In genomic region chr7:141360414-141360760, GRCh38 we compare ENCODE assay signal across 15 cellular contexts.
DNase-seq lines count a peak whose midpoint lies in the region; TF ChIP-seq lines count a peak whose summit lies in the region.
"Had no signal": no experiment of that assay in that cellular context is flagged by ENCODE, and none has a peak within 500 bp of the region (broad histone marks: within the 10 kb centered on the region; RNA-seq: fewer than 3 reads in every experiment).

No MANE protein-coding gene starts in this region.

- no peaks in the 10 kb centered on the region for H3K27me3 ChIP-seq in parathyroid adenoma (ENCODE audit: control insufficient read depth, insufficient read depth, low read length)
- H3K27me3 ChIP-seq in HAP-1 (ENCODE audit: low read depth), result no peaks in the 10 kb centered on the region

- H3K4me1 ChIP-seq in parathyroid adenoma (peaks cover 32% of the 10 kb centered on the region), HAP-1 (no peaks in the 10 kb centered on the region; the same call in 1 of the 2 replicates)

- no peak overlapping the region for H3K4me2 ChIP-seq in parathyroid adenoma (ENCODE audit: low read length)

- H3K27ac ChIP-seq in parathyroid adenoma, result peak overlapping the region; percentile 21
- H3K27ac ChIP-seq: C4-2B had no signal

- H3K4me3 ChIP-seq in parathyroid adenoma (ENCODE audit: low read depth, low read length) (no peak overlapping the region), HAP-1 (no peak overlapping the region)
- H3K4me3 ChIP-seq: GM12878 had no signal

- H3K9me3 Mint-ChIP-seq in chondrocyte (ENCODE audit: low read depth), result peaks cover 3% of the 10 kb centered on the region
- H3K9me3 Mint-ChIP-seq: CD4-positive, alpha-beta T cell; H9 had no signal

- peak overlapping the region; percentile 13 for H2AFZ ChIP-seq in parathyroid adenoma

- no peak overlapping the region for H3K9ac ChIP-seq in parathyroid adenoma

- no peaks in the 10 kb centered on the region for H3K36me3 Mint-ChIP-seq in chondrocyte (ENCODE audit: low read depth)
- H3K36me3 Mint-ChIP-seq: IgD-negative memory B cell had no signal

- no peaks in the 10 kb centered on the region for H3K27me3 Mint-ChIP-seq in chondrocyte (ENCODE audit: low read depth)

- H3K9me3 ChIP-seq in parathyroid adenoma (ENCODE audit: control insufficient read depth, low read length) (no peaks in the 10 kb centered on the region), HAP-1 (no peaks in the 10 kb centered on the region)

- TF ChIP-seq CTCF in chondrocyte (IDR thresholded peaks at IDR 0.05) (no peak), parathyroid adenoma (IDR thresholded peaks at IDR 0.05) (no peak)

- in situ Hi-C loops in HAP-1 (cut with MboI; ENCODE audit: low sequenced_read_pairs), result no loop called here

- H3K4me1 Mint-ChIP-seq in chondrocyte (ENCODE audit: low read depth), result peaks cover 53% of the 10 kb centered on the region
- H3K4me1 Mint-ChIP-seq: IgD-negative memory B cell had no signal

- peak overlapping the region; percentile 36 for H3K27ac Mint-ChIP-seq in chondrocyte (ENCODE audit: unreplicated experiment)
- H3K27ac Mint-ChIP-seq: CD4-positive, alpha-beta T cell; H9; IgD-negative memory B cell had no signal

- peaks cover 33% of the 10 kb centered on the region for H3K79me2 ChIP-seq in parathyroid adenoma

- no peak for DNase-seq in chondrocyte (ENCODE audit: low spot score)
- DNase-seq in islet precursor cell, result peak; percentile 59
- DNase-seq in NCI-H524 treated with DMSO at 0.1 percent for 48 hours (lab: John Stamatoyannopoulos, UW), result no peak
- DNase-seq in activated CD4-positive, alpha-beta T cell treated with anti-CD3 and anti-CD28 coated beads for 4 hours, result no peak
- no peak for DNase-seq in activated naive CD4-positive, alpha-beta T cell treated with Interleukin-2 at 50 U/mL for 16 hours
- DNase-seq in HAP-1 (ENCODE audit: low spot score in 2 of 2), result no peak
- DNase-seq: AML-193; Caco-2; CD4-positive, alpha-beta T cell; DMS79 treated with DMSO at 0.1 percent for 48 hours; H9 had no signal

- no peak overlapping the region for H3K4me3 Mint-ChIP-seq in chondrocyte (ENCODE audit: unreplicated experiment)
- H3K4me3 Mint-ChIP-seq: CD4-positive, alpha-beta T cell; H9; IgD-negative memory B cell had no signal

- no peaks in the 10 kb centered on the region for H3K36me3 ChIP-seq in parathyroid adenoma (ENCODE audit: control insufficient read depth, insufficient read depth, low read length)
- no peaks in the 10 kb centered on the region for H3K36me3 ChIP-seq in HAP-1 (replicated peaks)
